8 cellular contexts compared by ENCODE assay signal in the genomic region with DNA sequence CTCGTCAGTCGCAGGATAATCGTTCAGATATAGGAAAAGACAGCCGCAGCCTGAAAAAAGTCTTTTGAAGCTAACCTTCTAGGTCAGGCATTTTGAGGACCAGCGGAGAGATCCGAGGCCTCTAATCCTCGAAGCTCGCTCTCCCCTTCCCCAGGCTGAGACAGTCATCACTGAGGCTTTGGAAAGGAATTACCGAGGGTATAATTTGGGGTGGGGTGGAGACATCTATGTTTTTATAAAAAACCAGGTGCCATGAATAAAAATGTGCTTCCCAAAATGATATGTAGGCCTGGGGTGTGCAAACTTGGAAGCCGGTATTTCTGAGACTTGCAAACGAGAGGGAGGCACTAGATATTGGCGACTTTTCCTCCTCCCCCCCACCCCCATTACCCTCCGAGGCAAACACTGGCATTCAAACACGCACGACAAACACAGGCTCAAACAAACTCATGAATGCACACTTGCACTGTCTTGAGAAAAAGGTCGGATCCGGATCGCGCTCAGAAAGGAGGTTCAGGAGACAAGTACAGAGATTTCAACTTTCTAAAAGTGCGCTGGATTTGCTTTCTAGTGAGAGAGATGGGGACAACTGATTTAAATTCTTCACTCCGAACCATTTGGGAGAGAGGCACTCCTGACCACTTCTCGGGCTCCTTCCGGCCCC. TPM values are rescaled to one million over a fixed set of nuclear protein-coding genes. Genes with fewer than 3 reads are reported as not detected.
DNase-seq lines count a peak whose midpoint lies in the region; ATAC-seq and TF ChIP-seq lines count a peak whose summit lies in the region.

No MANE protein-coding gene starts in this region.

- H3K27me3 Mint-ChIP-seq in nephron progenitor cell (ENCODE audit: low read depth, poor library complexity) = peaks cover 77% of the 10 kb centered on the region

- H3K27ac Mint-ChIP-seq in nephron progenitor cell = peak overlapping the region; percentile 79

- H3K4me1 ChIP-seq in ACC112 (ENCODE audit: control insufficient read depth, insufficient read depth, low read length, unreplicated experiment) (no peaks in the 10 kb centered on the region), HUES64 (ENCODE audit: insufficient read depth, low read length) (peaks cover 61% of the 10 kb centered on the region), ectodermal cell (ENCODE audit: control insufficient read depth, insufficient read depth, low read length) (peaks cover 48% of the 10 kb centered on the region)

- H3K9me3 Mint-ChIP-seq in nephron progenitor cell = no peaks in the 10 kb centered on the region

- H3K27me3 ChIP-seq in ACC112 (ENCODE audit: insufficient read depth, low read length) (peaks cover 78% of the 10 kb centered on the region), HUES64 (ENCODE audit: insufficient read depth, low read length) (peaks cover 96% of the 10 kb centered on the region), ectodermal cell (ENCODE audit: control insufficient read depth, insufficient read depth, low read length, poor library complexity, severe bottlenecking) (peaks cover 97% of the 10 kb centered on the region)

- no peak overlapping the region for H2AFZ ChIP-seq in ACC112 (ENCODE audit: low read length, unreplicated experiment)

- H3K36me3 Mint-ChIP-seq in nephron progenitor cell (ENCODE audit: low read depth) = peaks cover 6% of the 10 kb centered on the region

- no peak for TF ChIP-seq CTCF in nephron progenitor cell (IDR thresholded peaks at IDR 0.05)

- no peak for ATAC-seq in HG02938 (IDR thresholded peaks at IDR 0.05; ENCODE audit: unreplicated experiment)
- no peak for ATAC-seq in GM18498 (IDR thresholded peaks at IDR 0.05; ENCODE audit: unreplicated experiment)

- H3K4me1 Mint-ChIP-seq in nephron progenitor cell = peaks cover 84% of the 10 kb centered on the region

- H3K4me3 ChIP-seq in ACC112 (ENCODE audit: low read depth, low read length) = peak overlapping the region; percentile 76
- H3K4me3 ChIP-seq in HUES64 (ENCODE audit: low read length) = peak overlapping the region; percentile 61
- peak overlapping the region; percentile 62 for H3K4me3 ChIP-seq in ectodermal cell (ENCODE audit: insufficient read depth, low read depth, low read length)

- no peaks in the 10 kb centered on the region for H3K9me3 ChIP-seq in HUES64 (ENCODE audit: insufficient read depth, low read depth, low read length)
- H3K9me3 ChIP-seq in ectodermal cell (ENCODE audit: control insufficient read depth, low read length) = no peaks in the 10 kb centered on the region

- H3K36me3 ChIP-seq in ACC112 (ENCODE audit: insufficient read depth, low read length) (no peaks in the 10 kb centered on the region), HUES64 (ENCODE audit: insufficient read depth, low read length) (peaks cover 5% of the 10 kb centered on the region; the same call in 1 of the 2 replicates), ectodermal cell (ENCODE audit: control insufficient read depth, insufficient read depth, low read length) (no peaks in the 10 kb centered on the region)

- 3% methylated on average over 23 of the region's 23 CpGs for WGBS in HUES64
- 4% methylated on average over 23 of the region's 23 CpGs for WGBS in ectodermal cell, 2 experiments

- DNase-seq in nephron progenitor cell = no peak
- no peak for DNase-seq in putamen (ENCODE audit: low spot score)
- DNase-seq in activated naive CD4-positive, alpha-beta T cell (lab: John Stamatoyannopoulos, UW) = no peak

- no peak overlapping the region for H3K27ac ChIP-seq in ACC112 (ENCODE audit: low read depth, low read length)
- H3K27ac ChIP-seq in HUES64 (ENCODE audit: low read depth, low read length) = no peak overlapping the region
- peak overlapping the region; percentile 39 for H3K27ac ChIP-seq in ectodermal cell (ENCODE audit: insufficient read depth, low read depth, low read length, poor library complexity, severe bottlenecking)

- no peak overlapping the region for H3K9ac ChIP-seq in HUES64 (ENCODE audit: low read depth, low read length)

- H3K79me2 ChIP-seq in ACC112 (ENCODE audit: control insufficient read depth, insufficient read depth, low read length, unreplicated experiment) = no peaks in the 10 kb centered on the region

- H3K4me3 Mint-ChIP-seq in nephron progenitor cell = peak overlapping the region; percentile 87

RNA-seq across cellular contexts. Expression of a gene that starts 0.9 kb away (rescaled TPM):
- polyA plus RNA-seq in HUES64 (2013, experiment 1 of 2) = 4.4 TPM
- polyA plus RNA-seq in HUES64 (2013, experiment 2 of 2) = 7.1 TPM
- polyA plus RNA-seq in ectodermal cell (2013, experiment 1 of 4) = 39.9 TPM
- polyA plus RNA-seq in ectodermal cell (2013, experiment 2 of 4) = 31.5 TPM
- 40.6 TPM for polyA plus RNA-seq in ectodermal cell (2013, experiment 3 of 4)
- 46.6 TPM for polyA plus RNA-seq in ectodermal cell (2013, experiment 4 of 4)
